In the genomic region with DNA sequence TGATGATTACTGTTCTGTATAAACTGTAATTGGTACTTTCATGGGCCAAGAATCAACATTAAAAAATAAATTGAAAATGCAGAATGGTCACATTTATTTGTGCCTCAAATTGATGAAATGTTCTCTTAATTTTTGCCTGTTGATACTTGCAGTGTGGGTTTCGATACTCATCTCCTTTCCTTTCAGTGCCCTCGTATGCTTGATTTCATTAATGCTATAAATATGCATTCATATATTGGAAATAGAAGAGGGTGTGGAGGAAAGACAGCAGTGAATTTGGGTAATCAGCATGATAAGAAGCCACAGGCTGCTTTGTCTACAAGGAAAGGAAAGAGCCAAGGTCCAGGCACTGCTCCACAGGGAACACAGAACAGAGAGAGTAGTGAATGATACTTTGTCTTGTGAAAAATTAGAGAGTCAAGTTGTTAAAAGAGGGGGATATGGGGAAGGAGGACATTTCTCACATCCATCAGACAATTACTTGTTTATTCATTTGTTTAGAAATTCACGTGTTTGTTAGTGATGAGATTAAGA, we compare ENCODE assay signal across 9 cellular contexts. TPM values are rescaled to one million over a fixed set of nuclear protein-coding genes. Genes with fewer than 3 reads are reported as not detected.
DNase-seq lines count a peak whose midpoint lies in the region; ATAC-seq lines count a peak whose summit lies in the region.
"Had no signal": no experiment of that assay in that cellular context is flagged by ENCODE, and none has a peak within 500 bp of the region (broad histone marks: within the 10 kb centered on the region; RNA-seq: fewer than 3 reads in every experiment).

No MANE protein-coding gene starts in this region.

- no peaks in the 10 kb centered on the region for H3K36me3 ChIP-seq in subcutaneous abdominal adipose tissue (ENCODE audit: control insufficient read depth in 5 of 5, insufficient read depth in 5 of 5, low read length in 5 of 5)

- H3K27ac Mint-ChIP-seq in activated CD8-positive, alpha-beta memory T cell treated with anti-CD3 and anti-CD28 coated beads, Interleukin-2, amount 10 ng/mL, durations not matched to agents 7 days and 5 days = peak overlapping the region; percentile 99
- H3K27ac Mint-ChIP-seq in activated T-helper 2 cell treated with anti-CD3 and anti-CD28 coated beads, Interferon-gamma antibody, Interleukin-2, Interleukin-4, amounts not matched to agents 10 μg/mL and 5 μg/mL and 100 μg/mL, durations not matched to agents 14 hours and 24 hours and 36 hours = no peak overlapping the region

- peak overlapping the region; percentile 86 for H3K4me3 Mint-ChIP-seq in activated CD8-positive, alpha-beta memory T cell treated with anti-CD3 and anti-CD28 coated beads, Interleukin-2, amount 10 ng/mL, durations not matched to agents 7 days and 5 days
- H3K4me3 Mint-ChIP-seq in activated T-helper 2 cell treated with anti-CD3 and anti-CD28 coated beads, Interferon-gamma antibody, Interleukin-2, Interleukin-4, amounts not matched to agents 10 μg/mL and 5 μg/mL and 100 μg/mL, durations not matched to agents 14 hours and 24 hours and 36 hours (ENCODE audit: low read depth) = peak overlapping the region; percentile 85

- H3K4me1 Mint-ChIP-seq in activated CD8-positive, alpha-beta memory T cell treated with anti-CD3 and anti-CD28 coated beads, Interleukin-2, amount 10 ng/mL, durations not matched to agents 7 days and 5 days = peaks cover 46% of the 10 kb centered on the region
- H3K4me1 Mint-ChIP-seq in activated T-helper 2 cell treated with anti-CD3 and anti-CD28 coated beads, Interferon-gamma antibody, Interleukin-2, Interleukin-4, amounts not matched to agents 10 μg/mL and 5 μg/mL and 100 μg/mL, durations not matched to agents 14 hours and 24 hours and 36 hours (ENCODE audit: low read depth) = peaks cover 32% of the 10 kb centered on the region

- H3K9me3 Mint-ChIP-seq in activated CD8-positive, alpha-beta memory T cell treated with anti-CD3 and anti-CD28 coated beads, Interleukin-2, amount 10 ng/mL, durations not matched to agents 7 days and 5 days (ENCODE audit: low read depth) = no peaks in the 10 kb centered on the region
- peaks cover 14% of the 10 kb centered on the region for H3K9me3 Mint-ChIP-seq in activated T-helper 2 cell treated with anti-CD3 and anti-CD28 coated beads, Interferon-gamma antibody, Interleukin-2, Interleukin-4, amounts not matched to agents 10 μg/mL and 5 μg/mL and 100 μg/mL, durations not matched to agents 14 hours and 24 hours and 36 hours

- no peak overlapping the region for H3K27ac ChIP-seq in subcutaneous abdominal adipose tissue (ENCODE audit: low read depth, low read length)

- H3K36me3 Mint-ChIP-seq in activated CD8-positive, alpha-beta memory T cell treated with anti-CD3 and anti-CD28 coated beads, Interleukin-2, amount 10 ng/mL, durations not matched to agents 7 days and 5 days = peaks cover 79% of the 10 kb centered on the region
- H3K36me3 Mint-ChIP-seq in activated T-helper 2 cell treated with anti-CD3 and anti-CD28 coated beads, Interferon-gamma antibody, Interleukin-2, Interleukin-4, amounts not matched to agents 10 μg/mL and 5 μg/mL and 100 μg/mL, durations not matched to agents 14 hours and 24 hours and 36 hours (ENCODE audit: low read depth) = peaks cover 20% of the 10 kb centered on the region

- CTCF ChIA-PET in activated CD8-positive, alpha-beta memory T cell treated with anti-CD3 and anti-CD28 coated beads, Interleukin-2, amount 10 ng/mL, durations not matched to agents 7 days and 5 days (lab: Charles Lee) = no interaction called here

- H3K27me3 ChIP-seq in subcutaneous abdominal adipose tissue (ENCODE audit: control insufficient read depth in 5 of 5, insufficient read depth in 4 of 5, low read length in 5 of 5) = no peaks in the 10 kb centered on the region

- H3K4me3 ChIP-seq in subcutaneous abdominal adipose tissue (ENCODE audit: low read depth in 1 of 5, low read length in 5 of 5) = peak overlapping the region in 3 of 5 donors; percentile 93 to 95 (median 94)

- H3K27me3 Mint-ChIP-seq in activated CD8-positive, alpha-beta memory T cell treated with anti-CD3 and anti-CD28 coated beads, Interleukin-2, amount 10 ng/mL, durations not matched to agents 7 days and 5 days = no peaks in the 10 kb centered on the region
- H3K27me3 Mint-ChIP-seq in activated T-helper 2 cell treated with anti-CD3 and anti-CD28 coated beads, Interferon-gamma antibody, Interleukin-2, Interleukin-4, amounts not matched to agents 10 μg/mL and 5 μg/mL and 100 μg/mL, durations not matched to agents 14 hours and 24 hours and 36 hours (ENCODE audit: low read depth) = no peaks in the 10 kb centered on the region

- intact Hi-C loops in activated T-helper 2 cell treated with anti-CD3 and anti-CD28 coated beads, Interferon-gamma antibody, Interleukin-2, Interleukin-4, amounts not matched to agents 10 μg/mL and 5 μg/mL and 100 μg/mL, durations not matched to agents 14 hours and 24 hours and 36 hours (cut with micrococcal nuclease) = loop anchor here (5.0 kb wide), 1 partner anchor 688 kb away; no protein-coding TSS in a partner anchor
- intact Hi-C loops in left colon (cut with DNase I, micrococcal nuclease) = loop anchor here in 1 of 2 donors (5.0 kb wide), 1 partner anchor 163 kb away; the partner anchor contains the start of gene DDX60L

- no peak for ATAC-seq in activated CD8-positive, alpha-beta memory T cell treated with anti-CD3 and anti-CD28 coated beads, Interleukin-2, amount 10 ng/mL, durations not matched to agents 7 days and 5 days
- peak; percentile 28 for ATAC-seq in left colon
- no peak for ATAC-seq in GM21526 (IDR thresholded peaks at IDR 0.05; ENCODE audit: low FRiP score, unreplicated experiment)
- no peak for ATAC-seq in HG03565 (IDR thresholded peaks at IDR 0.05; ENCODE audit: unreplicated experiment)

- no peaks in the 10 kb centered on the region for H3K9me3 ChIP-seq in subcutaneous abdominal adipose tissue (ENCODE audit: control insufficient read depth in 5 of 5, low read length in 5 of 5)

- no peak overlapping the region for H3K9ac ChIP-seq in subcutaneous abdominal adipose tissue (ENCODE audit: low read length in 5 of 5)

- peaks cover 4 to 21% (median 10%) of the 10 kb centered on the region in 5 donors for H3K4me1 ChIP-seq in subcutaneous abdominal adipose tissue (ENCODE audit: control insufficient read depth in 5 of 5, insufficient read depth in 5 of 5, low read length in 5 of 5)

- no peak for DNase-seq in activated CD8-positive, alpha-beta memory T cell treated with anti-CD3 and anti-CD28 coated beads, Interleukin-2, amount 10 ng/mL, durations not matched to agents 7 days and 5 days
- no peak for DNase-seq in activated CD8-positive, alpha-beta memory T cell treated with anti-CD3 and anti-CD28 coated beads, Interleukin-2, amount 50 U/mL, for 4 hours
- DNase-seq in activated T-helper 2 cell treated with anti-CD3 and anti-CD28 coated beads, Interferon-gamma antibody, Interleukin-2, Interleukin-4, amounts not matched to agents 10 μg/mL and 5 μg/mL and 100 μg/mL, durations not matched to agents 14 hours and 24 hours and 36 hours (ENCODE audit: low spot score) = no peak
- DNase-seq in left colon (no peak), NAMALWA (ENCODE audit: low spot score) (no peak)
- DNase-seq: NCI-H2081 treated with DMSO at 0.1 percent for 48 hours had no signal

RNA-seq across cellular contexts. Expression of gene DDX60, which starts 1.0 kb away (rescaled TPM):
- total RNA-seq in activated CD8-positive, alpha-beta memory T cell treated with anti-CD3 and anti-CD28 coated beads, Interleukin-2, amount 10 ng/mL, durations not matched to agents 7 days and 5 days = 100 to 1,000 TPM in 1 of 2 experiments, 10 to 100 TPM in 1; 90.5 to 173 TPM
- 5.3 and 5.6 TPM in 2 replicates for total RNA-seq in activated T-helper 2 cell treated with anti-CD3 and anti-CD28 coated beads, Interferon-gamma antibody, Interleukin-2, Interleukin-4, amounts not matched to agents 10 μg/mL and 5 μg/mL and 100 μg/mL, durations not matched to agents 14 hours and 24 hours and 36 hours
- total RNA-seq in left colon = 10 to 100 TPM; 76.1 to 98.5 TPM

Comparison
In these comparisons a context has a peak if more than half of its experiments do, and no peak if none do; other contexts are left out.
1. RNA of gene DDX60, which starts 1.0 kb away (total RNA-seq): 90.5 to 173 TPM in activated CD8-positive, alpha-beta memory T cell treated with anti-CD3 and anti-CD28 coated beads, Interleukin-2, amount 10 ng/mL, durations not matched to agents 7 days and 5 days and 76.1 to 98.5 TPM in left colon; 5.3 to 5.6 TPM in activated T-helper 2 cell treated with anti-CD3 and anti-CD28 coated beads, Interferon-gamma antibody, Interleukin-2, Interleukin-4, amounts not matched to agents 10 μg/mL and 5 μg/mL and 100 μg/mL, durations not matched to agents 14 hours and 24 hours and 36 hours; every median in the first group is over 10 times any median in the second.